8 cellular contexts compared by ENCODE assay signal in genomic region chr7:99979814-99980225, GRCh38. TPM values are rescaled to one million over a fixed set of nuclear protein-coding genes. Genes with fewer than 3 reads are reported as not detected.
DNase-seq lines count a peak whose midpoint lies in the region; FAIRE-seq and TF ChIP-seq lines count a peak whose summit lies in the region.
"Not testable (repeated sequence)": the region's sequence is repeated elsewhere in the genome, so short reads cannot be mapped to it uniquely, and the experiment has no call there.

No MANE protein-coding gene starts in this region.

- TF ChIP-seq CTCF in MM.1S (IDR thresholded peaks at IDR 0.05; ENCODE audit: low read length) (peak; percentile 55), chondrocyte (IDR thresholded peaks at IDR 0.05) (peak; percentile 85), type B pancreatic cell (conservative IDR thresholded peaks at IDR 0.05) (peak; percentile 85)

- H3K79me2 ChIP-seq in MM.1S (ENCODE audit: low read length), result not testable (repeated sequence)

- not testable (repeated sequence) for H3K4me1 ChIP-seq in MM.1S (ENCODE audit: low read length)

- not testable (repeated sequence) for H3K36me3 ChIP-seq in MM.1S (replicated peaks; ENCODE audit: insufficient read depth, low read length)

- not testable (repeated sequence) for H3K4me1 Mint-ChIP-seq in chondrocyte (ENCODE audit: low read depth); type B pancreatic cell (ENCODE audit: unreplicated experiment)

- not testable (repeated sequence) for H3K36me3 Mint-ChIP-seq in chondrocyte (ENCODE audit: low read depth); type B pancreatic cell

- H2AFZ ChIP-seq in MM.1S (ENCODE audit: low read length), result not testable (repeated sequence)

- not testable (repeated sequence) for H3K27ac Mint-ChIP-seq in chondrocyte (ENCODE audit: unreplicated experiment); type B pancreatic cell

- H3K9ac ChIP-seq in MM.1S (ENCODE audit: low read length), result not testable (repeated sequence)

- H3K4me2 ChIP-seq in MM.1S (ENCODE audit: low read depth, low read length), result peak overlapping the region; percentile 7; the same call in 1 of the 2 replicates

- not testable (repeated sequence) for H3K9me3 ChIP-seq in MM.1S (replicated peaks; ENCODE audit: insufficient read depth, low read length)

- H3K27me3 Mint-ChIP-seq in chondrocyte (ENCODE audit: low read depth) (peaks cover 47% of the 10 kb centered on the region), type B pancreatic cell (peaks cover 23% of the 10 kb centered on the region)

- not testable (repeated sequence) for H3K4me3 Mint-ChIP-seq in chondrocyte (ENCODE audit: unreplicated experiment); type B pancreatic cell

- H3K27me3 ChIP-seq in MM.1S (replicated peaks; ENCODE audit: insufficient read depth, low read length), result peaks cover 10% of the 10 kb centered on the region

- not testable (repeated sequence) for H3K4me3 ChIP-seq in MM.1S (ENCODE audit: low read length)

- not testable (repeated sequence) for H3K9me2 ChIP-seq in MM.1S (replicated peaks; ENCODE audit: insufficient read depth, low read length)

- not testable (repeated sequence) for DNase-seq in MM.1S; chondrocyte (ENCODE audit: low spot score); type B pancreatic cell (ENCODE audit: extremely low spot score, unreplicated experiment)
- DNase-seq in RPMI8226 (peak; percentile 48), left kidney (ENCODE audit: low read depth, low spot score) (peak; percentile 20)
- DNase-seq in activated CD8-positive, alpha-beta memory T cell treated with anti-CD3 and anti-CD28 coated beads, Interleukin-2, amount 50 U/mL, for 24 hours (ENCODE audit: extremely low read depth), result peak; percentile 34
- peak; percentile 28 to 48 for DNase-seq in stimulated activated CD4-positive, alpha-beta T cell treated with anti-CD3 and anti-CD28 coated beads, Interleukin-12 subunit alpha, Interleukin-12 subunit beta, amount 100 ng/mL, for 24 hours (ENCODE audit: low read depth in 2 of 2)

- not testable (repeated sequence) for H3F3A ChIP-seq in MM.1S (ENCODE audit: insufficient read depth, low read length)

- H4K20me1 ChIP-seq in MM.1S (ENCODE audit: insufficient read depth, low read length), result not testable (repeated sequence)

- not testable (repeated sequence) for H3K9me3 Mint-ChIP-seq in chondrocyte (ENCODE audit: low read depth); type B pancreatic cell

- H3K27ac ChIP-seq in MM.1S (ENCODE audit: low read length), result not testable (repeated sequence)

- peak; percentile 25 for FAIRE-seq in G401.6 (lab: Jason Lieb, UNC)

RNA-seq across cellular contexts. Expression of gene AZGP1, which starts 4.0 kb away (rescaled TPM):
- not detected in 3 replicates for total RNA-seq in chondrocyte
- total RNA-seq in type B pancreatic cell (ENCODE audit: low replicate concordance), result 0.50 and 0.60 TPM in 2 replicates

RNA-seq across cellular contexts. Expression of gene ZKSCAN1, which starts 35.6 kb away (rescaled TPM):
- total RNA-seq in chondrocyte (61.5 to 72.1 TPM (median 62.3 TPM) in 3 replicates), type B pancreatic cell (ENCODE audit: low replicate concordance) (157 and 170 TPM in 2 replicates)

RNA-seq across cellular contexts. Expression of gene GJC3, which starts 50.4 kb away (rescaled TPM):
- total RNA-seq in chondrocyte, result not detected in 3 replicates
- total RNA-seq in type B pancreatic cell (ENCODE audit: low replicate concordance), result not detected in 2 replicates
